ENCODE assay signal across 26 cellular contexts in genomic region chr6:7776509-7776908, GRCh38.
"Had no signal": no experiment of that assay in that cellular context is flagged by ENCODE, and none has a peak within 500 bp of the region (broad histone marks: within the 10 kb centered on the region; RNA-seq: fewer than 3 reads in every experiment).

No MANE protein-coding gene starts in this region.

- FAIRE-seq: urothelium cell line had no signal

- H3K4me3 ChIP-seq: stomach, suprapubic skin, testis, thoracic aorta, thyroid gland, tibial artery, tibial nerve, transverse colon, upper lobe of left lung, upper lobe of right lung, uterus, vagina had no signal

- ATAC-seq: stimulated activated effector memory CD8-positive, alpha-beta T cell treated with anti-CD3 and anti-CD28 coated beads, Interleukin-12 subunit alpha, Interleukin-12 subunit beta, amount 100 ng/mL, for 72 hours; stimulated activated memory B cell treated with anti-CD40 and anti-IgM and Interleukin-4, amounts not matched to agents 10 μg/mL and 1 μg/mL and 100 μg/mL, for 72 hours; stimulated activated naive B cell treated with anti-CD40 and anti-IgM and Interleukin-4, amounts not matched to agents 10 μg/mL and 1 μg/mL and 100 μg/mL, for 72 hours; stimulated activated naive CD8-positive, alpha-beta T cell treated with anti-CD3 and anti-CD28 coated beads, Interleukin-15, amount 100 ng/mL, for 72 hours; stimulated activated naive CD8-positive, alpha-beta T cell treated with anti-CD3 and anti-CD28 coated beads, Interleukin-15, Interleukin-2, amounts not matched to agents 100 U/mL and 50 U/mL, for 24 hours; upper lobe of right lung had no signal

- H3K36me3 ChIP-seq: stomach, suprapubic skin, thoracic aorta, thyroid gland, tibial artery, tibial nerve, transverse colon, upper lobe of left lung, upper lobe of right lung, uterus, vagina had no signal

- H3K27me3 ChIP-seq: testis, thyroid gland, tibial artery, transverse colon, upper lobe of left lung, upper lobe of right lung, uterus, vagina had no signal

- H3K4me1 ChIP-seq: stomach, suprapubic skin, testis, tibial artery, tibial nerve, transverse colon, upper lobe of right lung, uterus, vagina had no signal

- H3K27ac ChIP-seq: stomach, suprapubic skin, testis, thoracic aorta, thyroid gland, tibial artery, tibial nerve, transverse colon, upper lobe of left lung, upper lobe of right lung, uterus, vagina had no signal

- DNase-seq: stimulated activated CD4-positive, alpha-beta T cell treated with anti-CD3 and anti-CD28 coated beads, Interleukin-2, amount 100 ng/mL, for 48 hours; stimulated activated CD4-positive, alpha-beta T cell treated with anti-CD3 and anti-CD28 coated beads, Interleukin-4, amount 100 ng/mL, for 1 hour; stimulated activated CD4-positive, alpha-beta T cell treated with anti-CD3 and anti-CD28 coated beads, Interleukin-4, amount 100 ng/mL, for 24 hours; stimulated activated CD4-positive, alpha-beta T cell treated with anti-CD3 and anti-CD28 coated beads, Interleukin-4, amount 100 ng/mL, for 4 hours; stimulated activated CD8-positive, alpha-beta memory T cell treated with anti-CD3 and anti-CD28 coated beads, Interleukin-4, amount 100 ng/mL, for 48 hours; stimulated activated naive B cell treated with anti-CD40 and anti-IgM and Interleukin-4, amounts not matched to agents 10 μg/mL and 1 μg/mL and 100 μg/mL, for 72 hours; stimulated activated naive CD4-positive, alpha-beta T cell; stimulated activated naive CD4-positive, alpha-beta T cell treated with Interleukin-2 at 50 U/mL for 16 hours; stimulated activated naive CD8-positive, alpha-beta T cell treated with anti-CD3 and anti-CD28 coated beads, Interleukin-15, amount 100 ng/mL, for 72 hours; stimulated activated naive CD8-positive, alpha-beta T cell treated with anti-CD3 and anti-CD28 coated beads, Interleukin-15, Interleukin-2, amounts not matched to agents 100 U/mL and 50 U/mL, for 24 hours; stomach; substantia nigra; testis; thyroid gland; tibial artery; transverse colon; upper lobe of left lung; upper lobe of right lung; uterus had no signal

- H3K9me3 ChIP-seq: stomach, suprapubic skin, testis, thoracic aorta, thyroid gland, tibial artery, tibial nerve, transverse colon, upper lobe of left lung, upper lobe of right lung, uterus, vagina had no signal
